Comparison of ENCODE assay signal across 16 cellular contexts in genomic region chr17:54270499-54270898, GRCh38.
DNase-seq lines count a peak whose midpoint lies in the region; ATAC-seq and TF ChIP-seq lines count a peak whose summit lies in the region.
"Had no signal": no experiment of that assay in that cellular context is flagged by ENCODE, and none has a peak within 500 bp of the region (broad histone marks: within the 10 kb centered on the region; RNA-seq: fewer than 3 reads in every experiment).

No MANE protein-coding gene starts in this region.

- no peaks in the 10 kb centered on the region for H4K20me1 ChIP-seq in mammary epithelial cell (ENCODE audit: insufficient read depth, low read length)

- in situ Hi-C loops in mammary epithelial cell (cut with MboI; ENCODE audit: low sequenced_read_pairs in 2 of 2), result no loop called here

- no peaks in the 10 kb centered on the region for H3K4me1 Mint-ChIP-seq in natural killer cell treated with Interleukin-12 subunit alpha and Interleukin-12 subunit beta and Interleukin-15 and Interleukin-18, amount 100 ng/mL, for 72 hours (ENCODE audit: low read depth in 2 of 2)
- H3K4me1 Mint-ChIP-seq: CD4-positive, alpha-beta memory T cell had no signal

- H3K4me1 ChIP-seq in mammary epithelial cell (ENCODE audit: insufficient read depth, low read length) (peaks cover 38% of the 10 kb centered on the region), uterus (no peaks in the 10 kb centered on the region)
- H3K4me1 ChIP-seq: A549, BE2C, HAP-1 had no signal

- intact Hi-C loops in mammary epithelial cell (cut with micrococcal nuclease) (no loop called here), uterus (cut with DNase I; ENCODE audit: low total_unique reads) (no loop called here)

- H3K9me3 ChIP-seq in mammary epithelial cell (replicated peaks; ENCODE audit: insufficient read depth, low read length) (no peaks in the 10 kb centered on the region), uterus (no peaks in the 10 kb centered on the region)
- H3K9me3 ChIP-seq: A549, BE2C, HAP-1 had no signal

- H3K4me3 Mint-ChIP-seq in natural killer cell treated with Interleukin-12 subunit alpha and Interleukin-12 subunit beta and Interleukin-15 and Interleukin-18, amount 100 ng/mL, for 72 hours, result no peak overlapping the region
- H3K4me3 Mint-ChIP-seq: CD4-positive, alpha-beta memory T cell had no signal

- no peaks in the 10 kb centered on the region for H3K79me2 ChIP-seq in mammary epithelial cell (ENCODE audit: insufficient read depth, low read length)

- dilution Hi-C loops in mammary epithelial cell (cut with HindIII; ENCODE audit: low sequenced_read_pairs), result no loop called here

- H3K9me3 Mint-ChIP-seq in natural killer cell treated with Interleukin-12 subunit alpha and Interleukin-12 subunit beta and Interleukin-15 and Interleukin-18, amount 100 ng/mL, for 72 hours, result peaks cover 28% of the 10 kb centered on the region

- H2AFZ ChIP-seq in mammary epithelial cell (ENCODE audit: low read depth, low read length), result peak overlapping the region; percentile 43

- H3K4me2 ChIP-seq in mammary epithelial cell (ENCODE audit: insufficient read depth, low read depth, low read length), result peak overlapping the region; percentile 70
- H3K4me2 ChIP-seq: A549 had no signal

- H3K27me3 Mint-ChIP-seq in natural killer cell treated with Interleukin-12 subunit alpha and Interleukin-12 subunit beta and Interleukin-15 and Interleukin-18, amount 100 ng/mL, for 72 hours, result no peaks in the 10 kb centered on the region
- H3K27me3 Mint-ChIP-seq: CD4-positive, alpha-beta memory T cell had no signal

- H3K27ac Mint-ChIP-seq in natural killer cell treated with Interleukin-12 subunit alpha and Interleukin-12 subunit beta and Interleukin-15 and Interleukin-18, amount 100 ng/mL, for 72 hours, result no peak overlapping the region
- H3K27ac Mint-ChIP-seq: CD4-positive, alpha-beta memory T cell had no signal

- H3K9ac ChIP-seq in mammary epithelial cell (ENCODE audit: insufficient read depth, low read length), result no peak overlapping the region

- H3K36me3 ChIP-seq in mammary epithelial cell (ENCODE audit: insufficient read depth, low read length), result no peaks in the 10 kb centered on the region
- H3K36me3 ChIP-seq in uterus, result no peaks in the 10 kb centered on the region
- H3K36me3 ChIP-seq: BE2C, HAP-1 had no signal

- no peak for TF ChIP-seq CTCF in mammary epithelial cell (conservative IDR thresholded peaks at IDR 0.05 in 1 of 2, IDR thresholded peaks at IDR 0.05 in 1 of 2; ENCODE audit: extremely low read depth in 1 of 2, insufficient read depth in 1 of 2, low read depth in 1 of 2, low read length in 2 of 2)
- no peak for TF ChIP-seq CTCF in fibroblast of the aortic adventitia (IDR thresholded peaks at IDR 0.05; ENCODE audit: insufficient read depth, low read length)
- TF ChIP-seq CTCF in uterus (IDR thresholded peaks at IDR 0.05), result no peak

- peak overlapping the region; percentile 91 for H3K27ac ChIP-seq in mammary epithelial cell (ENCODE audit: insufficient read depth, low read depth, low read length)
- no peak overlapping the region for H3K27ac ChIP-seq in uterus
- H3K27ac ChIP-seq: A549, C4-2B had no signal

- CTCF ChIA-PET in mammary epithelial cell (lab: Charles Lee; ENCODE audit: low non-redundant PET), result interaction anchor here (0.5 kb wide), 1 partner anchor 163 kb away, joined by 5 read pairs; no protein-coding TSS in a partner anchor

- no peak for TF ChIP-seq POLR2A in uterus (IDR thresholded peaks at IDR 0.05)

- TSS peak; percentile 90 for BruUV-seq in mammary epithelial cell (replicated peaks; lab: Mats Ljungman, UMichigan)

- no peaks in the 10 kb centered on the region for H3K27me3 ChIP-seq in mammary epithelial cell (ENCODE audit: insufficient read depth, low read length)
- no peaks in the 10 kb centered on the region for H3K27me3 ChIP-seq in uterus
- H3K27me3 ChIP-seq: BE2C had no signal

- no peak for ATAC-seq in natural killer cell treated with Interleukin-12 subunit alpha and Interleukin-12 subunit beta and Interleukin-15 and Interleukin-18, amount 100 ng/mL, for 72 hours
- ATAC-seq: A549 had no signal

- 4% methylated on average over 2 of the region's 2 CpGs for WGBS in mammary epithelial cell (ENCODE audit: low coverage, missing lambda C conversion rate)

- DNase-seq in RKO (ENCODE audit: low spot score) (peak; percentile 6), mammary epithelial cell (peak; percentile 89), fibroblast of the aortic adventitia (ENCODE audit: low read depth) (peak; percentile 2), stromal cell of bone marrow (ENCODE audit: low read depth) (peak; percentile 10), uterus (no peak), DMS114 treated with DMSO at 0.1 percent for 48 hours (lab: John Stamatoyannopoulos, UW; ENCODE audit: unreplicated experiment) (no peak), NCI-H1694 (lab: John Stamatoyannopoulos, UW) (no peak)
- no peak for DNase-seq in natural killer cell treated with Interleukin-12 subunit alpha and Interleukin-12 subunit beta and Interleukin-15 and Interleukin-18, amount 100 ng/mL, for 72 hours (ENCODE audit: low spot score)
- DNase-seq: BE2C; CD4-positive, alpha-beta memory T cell; DMS153; DND-41; GF-D8 had no signal

- H3K4me3 ChIP-seq in mammary epithelial cell (replicated peaks in 1 of 3; ENCODE audit: insufficient read depth in 1 of 3, low read depth in 2 of 3, low read length in 3 of 3), result peak overlapping the region in 1 of 3 experiments; percentile 15
- H3K4me3 ChIP-seq in fibroblast of the aortic adventitia (ENCODE audit: low read depth, low read length), result no peak overlapping the region
- no peak overlapping the region for H3K4me3 ChIP-seq in uterus
- H3K4me3 ChIP-seq: A549, HAP-1 had no signal

- peaks cover 7% of the 10 kb centered on the region for H3K36me3 Mint-ChIP-seq in natural killer cell treated with Interleukin-12 subunit alpha and Interleukin-12 subunit beta and Interleukin-15 and Interleukin-18, amount 100 ng/mL, for 72 hours
- H3K36me3 Mint-ChIP-seq: CD4-positive, alpha-beta memory T cell had no signal

Comparison
In these comparisons a context has a peak if more than half of its experiments do, and no peak if none do; other contexts are left out.
1. DNase-seq: peak in RKO (single experiment), mammary epithelial cell (single experiment), fibroblast of the aortic adventitia (single experiment) and stromal cell of bone marrow (single experiment); none in natural killer cell treated with Interleukin-12 subunit alpha and Interleukin-12 subunit beta and Interleukin-15 and Interleukin-18, amount 100 ng/mL, for 72 hours (single experiment), uterus (0 of 2), DMS114 treated with DMSO at 0.1 percent for 48 hours (single experiment) and NCI-H1694 (single experiment).